Comparison of ENCODE assay signal across 11 cellular contexts in genomic region chr7:100358027-100358856, GRCh38. TPM values are rescaled to one million over a fixed set of nuclear protein-coding genes. Genes with fewer than 3 reads are reported as not detected.
A peak's percentile ranks its signal among the peaks of the same experiment; 100 is the strongest.
DNase-seq lines count a peak whose midpoint lies in the region; ATAC-seq and TF ChIP-seq lines count a peak whose summit lies in the region.
"Had no signal": no experiment of that assay in that cellular context is flagged by ENCODE, and none has a peak within 500 bp of the region (broad histone marks: within the 10 kb centered on the region; RNA-seq: fewer than 3 reads in every experiment).

PILRB (plus strand) TSS chr7:100358117; CDS start chr7:100358303, 186 bp downstream.

- H3K36me3 ChIP-seq in A673 (ENCODE audit: insufficient read depth, low read length, poor library complexity, severe bottlenecking) (peaks cover 77% of the 10 kb centered on the region), H7 (replicated peaks; ENCODE audit: control insufficient read depth, insufficient read depth, low read length) (peaks cover 49% of the 10 kb centered on the region), mammary epithelial cell (ENCODE audit: insufficient read depth, low read length) (peaks cover 33% of the 10 kb centered on the region), mesenchymal stem cell (ENCODE audit: control insufficient read depth in 1 of 2, insufficient read depth in 2 of 2, low read depth in 1 of 2, low read length in 2 of 2) (peaks cover 82 to 89% of the 10 kb centered on the region in 2 experiments)

- H2AK5ac ChIP-seq in mesenchymal stem cell (ENCODE audit: low read length, severe bottlenecking), result no peak within 1 kb of the TSS

- H3K4me1 ChIP-seq in A673 (ENCODE audit: insufficient read depth, low read length, poor library complexity, severe bottlenecking) (no peaks in the 10 kb centered on the region), mammary epithelial cell (ENCODE audit: insufficient read depth, low read length) (no peaks in the 10 kb centered on the region), mesenchymal stem cell (ENCODE audit: control insufficient read depth, insufficient read depth, low read depth, low read length) (peaks cover 15% of the 10 kb centered on the region)

- 89% methylated on average over 4 of the region's 11 CpGs for WGBS in mammary epithelial cell (ENCODE audit: low coverage, missing lambda C conversion rate)
- 93% methylated on average over 7 of the region's 11 CpGs for WGBS in mesenchymal stem cell

- H3K79me2 ChIP-seq in mammary epithelial cell (ENCODE audit: insufficient read depth, low read length), result no peaks in the 10 kb centered on the region

- no peak within 1 kb of the TSS for H3K23ac ChIP-seq in mesenchymal stem cell (ENCODE audit: low read length in 2 of 2)

- H3K9me3 ChIP-seq in A673 (ENCODE audit: low read depth, low read length, poor library complexity, severe bottlenecking), result no peaks in the 10 kb centered on the region
- H3K9me3 ChIP-seq in mammary epithelial cell (replicated peaks; ENCODE audit: insufficient read depth, low read length), result no peaks in the 10 kb centered on the region
- no peaks in the 10 kb centered on the region for H3K9me3 ChIP-seq in mesenchymal stem cell (ENCODE audit: control insufficient read depth, low read length)

- H2BK5ac ChIP-seq in mesenchymal stem cell (ENCODE audit: low read depth, low read length, poor library complexity, severe bottlenecking), result no peak within 1 kb of the TSS

- H2BK15ac ChIP-seq in mesenchymal stem cell (ENCODE audit: low read depth, poor library complexity, severe bottlenecking), result no peak within 1 kb of the TSS

- TF ChIP-seq CTCF in A673 (conservative IDR thresholded peaks at IDR 0.05; ENCODE audit: low read depth, low read length) (no peak), mammary epithelial cell (conservative IDR thresholded peaks at IDR 0.05 in 1 of 2, IDR thresholded peaks at IDR 0.05 in 1 of 2; ENCODE audit: extremely low read depth in 1 of 2, insufficient read depth in 1 of 2, low read depth in 1 of 2, low read length in 2 of 2) (no peak)

- BruUV-seq in A673 (replicated peaks; lab: Mats Ljungman, UMichigan) (no TSS peak), mammary epithelial cell (replicated peaks; lab: Mats Ljungman, UMichigan) (no TSS peak)

- H4K91ac ChIP-seq in mesenchymal stem cell (ENCODE audit: low read length), result no peak within 1 kb of the TSS

- ATAC-seq in GM18498 (IDR thresholded peaks at IDR 0.05; ENCODE audit: unreplicated experiment) (no peak), GM18511 (IDR thresholded peaks at IDR 0.05; ENCODE audit: unreplicated experiment) (no peak)

- H2BK120ac ChIP-seq in mesenchymal stem cell (ENCODE audit: low read depth, low read length), result no peak within 1 kb of the TSS

- H3K9ac ChIP-seq in mammary epithelial cell (ENCODE audit: insufficient read depth, low read length) (no peak within 1 kb of the TSS), mesenchymal stem cell (ENCODE audit: low read length) (no peak within 1 kb of the TSS)

- in situ Hi-C loops in mammary epithelial cell (cut with MboI; ENCODE audit: low sequenced_read_pairs in 2 of 2), result no loop called here

- DNase-seq in A673 (ENCODE audit: low spot score) (no peak), H7 (no peak), mammary epithelial cell (no peak), mesenchymal stem cell (no peak), NCI-H524 (lab: John Stamatoyannopoulos, UW) (no peak), iPS-NIHi11 (ENCODE audit: low spot score) (no peak)
- DNase-seq: activated CD4-positive, alpha-beta T cell treated with anti-CD3 and anti-CD28 coated beads, Interleukin-2, amount 50 U/mL, for 1 hour; DMS153; stimulated activated naive CD4-positive, alpha-beta T cell had no signal

- H3K4me2 ChIP-seq in mammary epithelial cell (ENCODE audit: insufficient read depth, low read depth, low read length), result no peak within 1 kb of the TSS
- H3K4me2 ChIP-seq in mesenchymal stem cell (ENCODE audit: low read length, poor library complexity, severe bottlenecking), result no peak within 1 kb of the TSS

- CTCF ChIA-PET in A673 (lab: Charles Lee), result no interaction called here
- CTCF ChIA-PET in mammary epithelial cell (lab: Charles Lee; ENCODE audit: low non-redundant PET), result no interaction called here

- H4K8ac ChIP-seq in mesenchymal stem cell (ENCODE audit: low read length), result peak within 1 kb of the TSS; percentile 14

- POLR2A ChIA-PET in A673 (lab: Charles Lee; ENCODE audit: low non-redundant PET), result no interaction called here

- H2BK12ac ChIP-seq in mesenchymal stem cell (ENCODE audit: low read length in 2 of 2), result no peak within 1 kb of the TSS

- H3K4me3 ChIP-seq in A673 (ENCODE audit: low read depth, low read length, poor library complexity, severe bottlenecking), result no peak within 1 kb of the TSS
- no peak within 1 kb of the TSS for H3K4me3 ChIP-seq in H7 (ENCODE audit: insufficient read depth, low read depth, low read length)
- H3K4me3 ChIP-seq in mammary epithelial cell (replicated peaks in 1 of 3; ENCODE audit: insufficient read depth in 1 of 3, low read depth in 2 of 3, low read length in 3 of 3), result no peak within 1 kb of the TSS
- H3K4me3 ChIP-seq in mesenchymal stem cell (ENCODE audit: insufficient read depth in 1 of 2, low read depth in 1 of 2, low read length in 2 of 2), result no peak within 1 kb of the TSS

- H3K79me1 ChIP-seq in mesenchymal stem cell (replicated peaks; ENCODE audit: low read length, poor library complexity, severe bottlenecking), result peaks cover 27% of the 10 kb centered on the region

- no peaks in the 10 kb centered on the region for H4K20me1 ChIP-seq in mammary epithelial cell (ENCODE audit: insufficient read depth, low read length)

- no peak within 1 kb of the TSS for H3K14ac ChIP-seq in mesenchymal stem cell (ENCODE audit: low read length in 2 of 2)

- H3K4ac ChIP-seq in mesenchymal stem cell (ENCODE audit: low read depth in 1 of 2, low read length in 2 of 2), result no peak within 1 kb of the TSS

- dilution Hi-C loops in mammary epithelial cell (cut with HindIII; ENCODE audit: low sequenced_read_pairs), result no loop called here

- H2AFZ ChIP-seq in mammary epithelial cell (ENCODE audit: low read depth, low read length) (no peak within 1 kb of the TSS), mesenchymal stem cell (ENCODE audit: low read depth, low read length) (no peak within 1 kb of the TSS)

- no peaks in the 10 kb centered on the region for H3K27me3 ChIP-seq in A673 (replicated peaks; ENCODE audit: insufficient read depth, low read depth, low read length, poor library complexity)
- H3K27me3 ChIP-seq in H7 (ENCODE audit: control insufficient read depth, insufficient read depth, low read length), result no peaks in the 10 kb centered on the region
- H3K27me3 ChIP-seq in mammary epithelial cell (ENCODE audit: insufficient read depth, low read length), result no peaks in the 10 kb centered on the region
- H3K27me3 ChIP-seq in mesenchymal stem cell (ENCODE audit: control insufficient read depth in 1 of 2, insufficient read depth in 1 of 2, low read length in 2 of 2), result no peaks in the 10 kb centered on the region

- intact Hi-C loops in A673 (cut with micrococcal nuclease; ENCODE audit: unreplicated experiment), result no loop called here
- intact Hi-C loops in mammary epithelial cell (cut with micrococcal nuclease), result no loop called here

- no peak within 1 kb of the TSS for H3K18ac ChIP-seq in mesenchymal stem cell (ENCODE audit: low read depth in 1 of 2, low read length in 2 of 2)

- no peak within 1 kb of the TSS for H3K27ac ChIP-seq in A673 (ENCODE audit: low read depth, low read length, poor library complexity, severe bottlenecking)
- H3K27ac ChIP-seq in mammary epithelial cell (ENCODE audit: insufficient read depth, low read depth, low read length), result no peak within 1 kb of the TSS
- no peak within 1 kb of the TSS for H3K27ac ChIP-seq in mesenchymal stem cell (ENCODE audit: low read length, poor library complexity, severe bottlenecking)

RNA-seq across cellular contexts. Expression of gene PILRB, which starts in this region (rescaled TPM):
- total RNA-seq in A673 (2021), result 26.5 and 31.0 TPM in 2 replicates
- total RNA-seq in H7 (2014; rRNA removed; shearing (Covaris generic)), result 18.6 and 25.6 TPM in 2 replicates
- 10 to 100 TPM; 14.5 to 38.0 TPM for total RNA-seq in mammary epithelial cell
- polyA plus RNA-seq in mammary epithelial cell, result 25.9 TPM
- 2.2 TPM for polyA minus RNA-seq in mammary epithelial cell
- polyA plus RNA-seq in mesenchymal stem cell (2013, experiment 1 of 2), result 9.7 TPM
- polyA plus RNA-seq in mesenchymal stem cell (2013, experiment 2 of 2), result 8.9 TPM
